ENCODE assay signal across 8 cellular contexts in the genomic region with DNA sequence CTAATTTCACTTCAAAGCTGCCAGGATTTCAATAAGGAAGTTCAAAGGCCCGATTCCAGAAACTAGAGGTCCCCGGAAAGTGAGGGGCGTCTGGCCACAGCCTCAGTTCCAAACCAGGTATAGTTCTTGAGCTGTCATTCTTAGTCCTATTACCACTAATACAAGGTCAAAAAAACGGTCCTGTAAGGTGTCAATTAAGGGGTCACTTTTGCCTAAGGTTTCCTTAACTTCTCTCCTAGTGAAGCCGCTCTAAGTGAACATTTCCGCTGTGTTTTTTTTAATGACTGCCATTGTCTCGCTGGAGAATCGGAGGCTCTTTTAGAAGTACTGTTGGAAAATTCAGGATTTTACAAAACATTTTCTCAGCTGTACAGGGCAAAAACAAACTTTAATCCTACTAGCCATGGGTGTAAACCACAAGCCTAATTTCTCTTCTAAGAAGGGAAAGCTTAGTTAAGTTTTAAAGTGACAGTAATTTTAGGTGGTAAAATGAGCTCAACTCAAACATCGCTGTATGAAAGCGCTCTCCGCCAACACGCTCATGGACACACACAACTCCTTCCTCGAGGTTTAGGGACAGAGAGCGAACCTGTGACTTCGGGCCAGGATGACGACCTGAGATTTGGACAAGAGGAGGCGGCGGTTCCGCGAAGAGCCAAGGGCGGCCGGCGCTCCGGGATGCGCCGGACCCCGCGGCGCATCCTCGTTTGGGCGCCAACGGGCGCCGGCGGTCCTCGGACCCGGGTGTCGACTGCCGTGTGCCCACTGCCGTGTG.
DNase-seq lines count a peak whose midpoint lies in the region; ATAC-seq and TF ChIP-seq lines count a peak whose summit lies in the region.

No MANE protein-coding gene starts in this region.

- peak overlapping the region; percentile 45; the same call in 1 of the 2 replicates for H2AFZ ChIP-seq in MM.1S (ENCODE audit: low read length)

- H3K27me3 ChIP-seq in MM.1S (replicated peaks; ENCODE audit: insufficient read depth, low read length) = no peaks in the 10 kb centered on the region
- peaks cover 45% of the 10 kb centered on the region for H3K27me3 ChIP-seq in colonic mucosa
- H3K27me3 ChIP-seq in muscle layer of colon (ENCODE audit: control insufficient read depth in 1 of 2, insufficient read depth in 2 of 2, low read length in 2 of 2) = peaks cover 20 to 30% of the 10 kb centered on the region in 2 donors
- peaks cover 59% of the 10 kb centered on the region for H3K27me3 ChIP-seq in adrenal gland

- H3K79me2 ChIP-seq in MM.1S (ENCODE audit: low read length) = no peaks in the 10 kb centered on the region

- intact Hi-C loops in colonic mucosa (cut with DNase I) (no loop called here), adrenal gland (cut with DNase I) (no loop called here)

- ATAC-seq in GM19372 (IDR thresholded peaks at IDR 0.05; ENCODE audit: low read depth, unreplicated experiment) (peak; percentile 9), left lobe of liver (no peak)

- H3K9me3 ChIP-seq in MM.1S (replicated peaks; ENCODE audit: insufficient read depth, low read length) (no peaks in the 10 kb centered on the region), colonic mucosa (no peaks in the 10 kb centered on the region), muscle layer of colon (ENCODE audit: low read length) (no peaks in the 10 kb centered on the region), adrenal gland (replicated peaks in 1 of 3) (no peaks in the 10 kb centered on the region)

- WGBS in adrenal gland, 4 donors = 9 to 24% (median 18%) methylated on average over 12 to 40 of the region's 40 CpGs

- H3K4me2 ChIP-seq in MM.1S (ENCODE audit: low read depth, low read length) = peak overlapping the region; percentile 50

- H3K4me3 ChIP-seq in MM.1S (ENCODE audit: low read length) (peak overlapping the region; percentile 47; the same call in 1 of the 2 replicates), colonic mucosa (peak overlapping the region; percentile 46), muscle layer of colon (ENCODE audit: low read depth in 1 of 2, low read length in 2 of 2) (peak overlapping the region; percentile 15 to 16), adrenal gland (peak overlapping the region in 2 of 4 donors; percentile 23 to 48)

- no peak for TF ChIP-seq CTCF in MM.1S (IDR thresholded peaks at IDR 0.05; ENCODE audit: low read length)
- no peak for TF ChIP-seq CTCF in colonic mucosa (IDR thresholded peaks at IDR 0.05)
- TF ChIP-seq CTCF in adrenal gland (IDR thresholded peaks at IDR 0.05) = no peak

- H3K9ac ChIP-seq in MM.1S (ENCODE audit: low read length) (no peak overlapping the region), colonic mucosa (ENCODE audit: low read depth in 2 of 2, low read length in 2 of 2) (no peak overlapping the region), muscle layer of colon (ENCODE audit: low read length) (no peak overlapping the region)

- no peak overlapping the region for H3K27ac ChIP-seq in MM.1S (ENCODE audit: low read length)
- no peak overlapping the region for H3K27ac ChIP-seq in colonic mucosa
- no peak overlapping the region for H3K27ac ChIP-seq in muscle layer of colon (ENCODE audit: low read depth, low read length)
- no peak overlapping the region for H3K27ac ChIP-seq in adrenal gland

- H4K20me1 ChIP-seq in MM.1S (ENCODE audit: insufficient read depth, low read length) = no peaks in the 10 kb centered on the region

- no peaks in the 10 kb centered on the region for H3K9me2 ChIP-seq in MM.1S (replicated peaks; ENCODE audit: insufficient read depth, low read length)

- peak; percentile 4 for DNase-seq in Ammon's horn (ENCODE audit: low spot score)
- no peak for DNase-seq in MM.1S
- DNase-seq in colonic mucosa = no peak
- no peak for DNase-seq in left lobe of liver (ENCODE audit: low spot score)
- no peak for DNase-seq in adrenal gland
- DNase-seq in activated CD4-positive, CD25-positive, alpha-beta regulatory T cell (lab: John Stamatoyannopoulos, UW) = no peak

- H3F3A ChIP-seq in MM.1S (ENCODE audit: insufficient read depth, low read length) = no peaks in the 10 kb centered on the region

- H3K4me1 ChIP-seq in MM.1S (ENCODE audit: low read length) (no peaks in the 10 kb centered on the region), colonic mucosa (no peaks in the 10 kb centered on the region), muscle layer of colon (ENCODE audit: insufficient read depth, low read length) (no peaks in the 10 kb centered on the region), adrenal gland (replicated peaks in 1 of 2) (peaks cover 6 to 11% of the 10 kb centered on the region in 2 donors)

- H3K36me3 ChIP-seq in MM.1S (replicated peaks; ENCODE audit: insufficient read depth, low read length) (no peaks in the 10 kb centered on the region), colonic mucosa (no peaks in the 10 kb centered on the region), muscle layer of colon (ENCODE audit: insufficient read depth, low read length) (no peaks in the 10 kb centered on the region), adrenal gland (replicated peaks in 1 of 2) (no peaks in the 10 kb centered on the region)

- TF ChIP-seq POLR2A in adrenal gland (IDR thresholded peaks at IDR 0.05) = no peak
